ENCODE assay signal across 8 cellular contexts in genomic region chr2:26344581-26345283, GRCh38. TPM values are rescaled to one million over a fixed set of nuclear protein-coding genes. Genes with fewer than 3 reads are reported as not detected.
DNase-seq lines count a peak whose midpoint lies in the region; ATAC-seq and TF ChIP-seq lines count a peak whose summit lies in the region.

No MANE protein-coding gene starts in this region.

- H3K36me3 ChIP-seq in left ventricle myocardium inferior, result no peaks in the 10 kb centered on the region
- H3K36me3 ChIP-seq in skeletal muscle tissue (ENCODE audit: control insufficient read depth in 3 of 3, insufficient read depth in 3 of 3, low read length in 3 of 3), result peaks cover 0 to 2% (median 0%) of the 10 kb centered on the region in 3 donors

- peak overlapping the region; percentile 95 to 97 (median 97) for H3K9ac ChIP-seq in skeletal muscle tissue (ENCODE audit: low read depth in 1 of 3, low read length in 3 of 3)

- intact Hi-C loops in left ventricle myocardium inferior (cut with micrococcal nuclease), result no loop called here
- intact Hi-C loops in cardiac septum (cut with DNase I), result loop anchor here (2.0 to 10.0 kb wide), 2 partner anchors 100 to 230 kb away; partner anchors contain the start of genes HADHA and HADHB
- intact Hi-C loops in right cardiac atrium (cut with DNase I), result no loop called here
- intact Hi-C loops in posterior vena cava (cut with DNase I), result loop anchor here in 1 of 2 donors (5.0 kb wide), 1 partner anchor 92 kb away; no protein-coding TSS in a partner anchor

- ATAC-seq in right cardiac atrium (no peak), GM19351 (IDR thresholded peaks at IDR 0.05; ENCODE audit: unreplicated experiment) (no peak)

- H3K9me3 ChIP-seq in left ventricle myocardium inferior (replicated peaks) (no peaks in the 10 kb centered on the region), right cardiac atrium (ENCODE audit: control insufficient read depth, low read length) (no peaks in the 10 kb centered on the region), skeletal muscle tissue (ENCODE audit: control insufficient read depth in 3 of 3, low read length in 3 of 3) (no peaks in the 10 kb centered on the region)

- H3K27ac ChIP-seq in left ventricle myocardium inferior (replicated peaks) (peak overlapping the region; percentile 95), right cardiac atrium (ENCODE audit: low read length) (no peak overlapping the region), skeletal muscle tissue (ENCODE audit: low read depth, low read length) (peak overlapping the region; percentile 89)

- peaks cover 42% of the 10 kb centered on the region for H3K4me1 ChIP-seq in left ventricle myocardium inferior
- H3K4me1 ChIP-seq in right cardiac atrium (ENCODE audit: control insufficient read depth, insufficient read depth, low read length), result peaks cover 5% of the 10 kb centered on the region
- peaks cover 15 to 27% (median 17%) of the 10 kb centered on the region in 3 donors for H3K4me1 ChIP-seq in skeletal muscle tissue (ENCODE audit: control insufficient read depth in 3 of 3, insufficient read depth in 3 of 3, low read length in 3 of 3)

- DNase-seq in left ventricle myocardium inferior, result no peak
- no peak for DNase-seq in cardiac septum (ENCODE audit: low spot score)
- peak; percentile 32 for DNase-seq in activated T-cell treated with anti-CD3 and anti-CD28 coated beads, Interleukin-2, amount 50 U/mL, for 1 hour
- no peak for DNase-seq in right cardiac atrium
- no peak for DNase-seq in posterior vena cava (ENCODE audit: low spot score)
- DNase-seq in midbrain (lab: John Stamatoyannopoulos, UW), result no peak

- H3K27me3 ChIP-seq in left ventricle myocardium inferior (ENCODE audit: low read depth), result no peaks in the 10 kb centered on the region
- H3K27me3 ChIP-seq in right cardiac atrium (ENCODE audit: control insufficient read depth, insufficient read depth), result no peaks in the 10 kb centered on the region
- no peaks in the 10 kb centered on the region for H3K27me3 ChIP-seq in skeletal muscle tissue (ENCODE audit: control insufficient read depth in 3 of 3, insufficient read depth in 3 of 3, low read length in 3 of 3)

- H3K4me3 ChIP-seq in left ventricle myocardium inferior, result peak overlapping the region; percentile 89
- peak overlapping the region; percentile 70 for H3K4me3 ChIP-seq in right cardiac atrium (ENCODE audit: low read length)
- peak overlapping the region; percentile 95 to 98 (median 97) for H3K4me3 ChIP-seq in skeletal muscle tissue (ENCODE audit: low read length in 3 of 3)

- TF ChIP-seq CTCF in left ventricle myocardium inferior (IDR thresholded peaks at IDR 0.05; ENCODE audit: borderline replicate concordance), result no peak

- WGBS in right cardiac atrium, result 45% methylated on average over 17 of the region's 17 CpGs

RNA-seq across cellular contexts. Expression of gene SELENOI, which starts 1.2 kb away (rescaled TPM):
- total RNA-seq in left ventricle myocardium inferior (10.8 TPM), cardiac septum (14.5 TPM), right cardiac atrium (10 to 100 TPM; 14.3 to 20.2 (median 16.6) TPM), skeletal muscle tissue (13.0 TPM), posterior vena cava (10 to 100 TPM; 12.2 to 14.6 TPM)
- 3.8 TPM for polyA plus RNA-seq in right cardiac atrium

RNA-seq across cellular contexts. Expression of gene ADGRF3, which starts 1.9 kb away (rescaled TPM):
- total RNA-seq in left ventricle myocardium inferior (not detected), cardiac septum (0.51 TPM), right cardiac atrium (under 1 TPM in 1 of 4 donors, not detected in 3; 0.11 TPM), skeletal muscle tissue (not detected), posterior vena cava (not detected)
- polyA plus RNA-seq in right cardiac atrium, result 0.14 TPM

RNA-seq across cellular contexts. Expression of gene DRC1, which starts 57.0 kb away (rescaled TPM):
- not detected for total RNA-seq in left ventricle myocardium inferior
- 0.13 TPM for total RNA-seq in cardiac septum
- total RNA-seq in right cardiac atrium, result not detected
- polyA plus RNA-seq in right cardiac atrium, result not detected
- total RNA-seq in skeletal muscle tissue, result 2.1 TPM
- not detected for total RNA-seq in posterior vena cava
